17 cellular contexts compared by ENCODE assay signal in genomic region chr6:72316675-72317380, GRCh38.
DNase-seq lines count a peak whose midpoint lies in the region; ATAC-seq, FAIRE-seq and TF ChIP-seq lines count a peak whose summit lies in the region.
"Had no signal": no experiment of that assay in that cellular context is flagged by ENCODE, and none has a peak within 500 bp of the region (broad histone marks: within the 10 kb centered on the region; RNA-seq: fewer than 3 reads in every experiment).

No MANE protein-coding gene starts in this region.

- no peaks in the 10 kb centered on the region for H3K9me3 ChIP-seq in kidney (ENCODE audit: control insufficient read depth in 1 of 2, low read length in 2 of 2)
- no peaks in the 10 kb centered on the region for H3K9me3 ChIP-seq in aorta (ENCODE audit: control insufficient read depth, low read length)

- no peaks in the 10 kb centered on the region for H3K27me3 ChIP-seq in aorta (ENCODE audit: control insufficient read depth in 1 of 2, insufficient read depth in 2 of 2, low read length in 1 of 2)

- WGBS in aorta, 2 donors = 89 to 90% methylated on average over 9 of the region's 9 CpGs

- H3K36me3 Mint-ChIP-seq in natural killer cell treated with Interleukin-12 subunit alpha and Interleukin-12 subunit beta and Interleukin-15 and Interleukin-18, amount 100 ng/mL, for 72 hours = no peaks in the 10 kb centered on the region
- no peaks in the 10 kb centered on the region for H3K36me3 Mint-ChIP-seq in natural killer cell
- H3K36me3 Mint-ChIP-seq: CD14-positive monocyte had no signal

- H3K4me1 ChIP-seq in kidney (ENCODE audit: control insufficient read depth in 1 of 2, insufficient read depth in 1 of 2, low read depth in 1 of 2, low read length in 2 of 2) (no peaks in the 10 kb centered on the region), aorta (ENCODE audit: control insufficient read depth in 1 of 2, insufficient read depth in 2 of 2, low read length in 2 of 2) (no peaks in the 10 kb centered on the region)

- no peak for DNase-seq in natural killer cell treated with Interleukin-12 subunit alpha and Interleukin-12 subunit beta and Interleukin-15 and Interleukin-18, amount 100 ng/mL, for 72 hours (ENCODE audit: low spot score)
- DNase-seq in natural killer cell = no peak
- peak; percentile 57 for DNase-seq in kidney
- no peak for DNase-seq in sciatic nerve (ENCODE audit: low spot score)
- DNase-seq in aorta = peak; percentile 32 to 68
- no peak for DNase-seq in GM13977 (ENCODE audit: low spot score)
- no peak for DNase-seq in omental fat pad (ENCODE audit: low spot score)
- DNase-seq: ACHN, AML-193, DMS 273 treated with DMSO at 0.1 percent for 48 hours, GOT3, NCI-H1048, NCI-H146, NCI-H2081 treated with DMSO at 0.1 percent for 48 hours, NCI-H524 had no signal

- H3K4me3 Mint-ChIP-seq in natural killer cell treated with Interleukin-12 subunit alpha and Interleukin-12 subunit beta and Interleukin-15 and Interleukin-18, amount 100 ng/mL, for 72 hours = no peak overlapping the region
- H3K4me3 Mint-ChIP-seq in natural killer cell = no peak overlapping the region
- H3K4me3 Mint-ChIP-seq: CD14-positive monocyte had no signal

- peaks cover 0 to 2% of the 10 kb centered on the region in 2 donors for H3K4me1 Mint-ChIP-seq in natural killer cell treated with Interleukin-12 subunit alpha and Interleukin-12 subunit beta and Interleukin-15 and Interleukin-18, amount 100 ng/mL, for 72 hours (ENCODE audit: low read depth in 2 of 2)
- no peaks in the 10 kb centered on the region for H3K4me1 Mint-ChIP-seq in natural killer cell
- H3K4me1 Mint-ChIP-seq: CD14-positive monocyte had no signal

- intact Hi-C loops in natural killer cell (cut with micrococcal nuclease) (no loop called here), kidney (cut with DNase I) (no loop called here), sciatic nerve (cut with DNase I) (loop anchor here (5.0 kb wide), 1 partner anchor 1205 kb away; the partner anchor contains the start of gene EEF1A1), aorta (cut with DNase I) (no loop called here)

- H3K27ac ChIP-seq in kidney (ENCODE audit: low read depth in 2 of 2, low read length in 2 of 2) = no peak overlapping the region
- H3K27ac ChIP-seq in aorta (ENCODE audit: low read depth in 1 of 2, low read length in 2 of 2) = no peak overlapping the region

- no peaks in the 10 kb centered on the region for H3K27me3 Mint-ChIP-seq in natural killer cell treated with Interleukin-12 subunit alpha and Interleukin-12 subunit beta and Interleukin-15 and Interleukin-18, amount 100 ng/mL, for 72 hours
- H3K27me3 Mint-ChIP-seq in natural killer cell (ENCODE audit: low read depth in 2 of 2) = no peaks in the 10 kb centered on the region

- peak; percentile 46 to 60 for ATAC-seq in natural killer cell treated with Interleukin-12 subunit alpha and Interleukin-12 subunit beta and Interleukin-15 and Interleukin-18, amount 100 ng/mL, for 72 hours
- no peak for ATAC-seq in natural killer cell
- ATAC-seq in sciatic nerve = peak; percentile 26
- peak; percentile 56 for ATAC-seq in aorta (ENCODE audit: low FRiP score)
- no peak for ATAC-seq in omental fat pad (ENCODE audit: low FRiP score)

- FAIRE-seq in kidney (lab: Jason Lieb, UNC) = no peak
- FAIRE-seq: GM12892 had no signal

- TF ChIP-seq CTCF in natural killer cell (IDR thresholded peaks at IDR 0.05) (no peak), kidney (IDR thresholded peaks at IDR 0.05; ENCODE audit: borderline replicate concordance, extremely low read depth, insufficient read depth) (no peak), GM13977 (IDR thresholded peaks at IDR 0.05; ENCODE audit: extremely low read depth, insufficient read depth, missing control alignments) (no peak), omental fat pad (IDR thresholded peaks at IDR 0.05) (no peak)

- in situ Hi-C loops in GM13977 (cut with MboI; ENCODE audit: low pct_unique_long_range_greater_than_20kb, low sequenced_read_pairs, unreplicated experiment) = no loop called here

- no peaks in the 10 kb centered on the region for H3K36me3 ChIP-seq in kidney (ENCODE audit: control insufficient read depth in 1 of 2, insufficient read depth in 2 of 2, low read length in 2 of 2)
- no peaks in the 10 kb centered on the region for H3K36me3 ChIP-seq in aorta (ENCODE audit: control insufficient read depth in 1 of 2, insufficient read depth in 2 of 2, low read length in 1 of 2)

- H3K9ac ChIP-seq in kidney (ENCODE audit: low read length in 2 of 2) = no peak overlapping the region

- no peaks in the 10 kb centered on the region for H3K9me3 Mint-ChIP-seq in natural killer cell treated with Interleukin-12 subunit alpha and Interleukin-12 subunit beta and Interleukin-15 and Interleukin-18, amount 100 ng/mL, for 72 hours
- H3K9me3 Mint-ChIP-seq in natural killer cell = peaks cover 0 to 2% of the 10 kb centered on the region in 2 donors
- H3K9me3 Mint-ChIP-seq: CD14-positive monocyte had no signal

- H3K4me3 ChIP-seq in kidney (ENCODE audit: low read length in 2 of 2) (no peak overlapping the region), aorta (ENCODE audit: low read length in 2 of 2) (no peak overlapping the region)

- H3K27ac Mint-ChIP-seq in natural killer cell treated with Interleukin-12 subunit alpha and Interleukin-12 subunit beta and Interleukin-15 and Interleukin-18, amount 100 ng/mL, for 72 hours = no peak overlapping the region
- no peak overlapping the region for H3K27ac Mint-ChIP-seq in natural killer cell
- H3K27ac Mint-ChIP-seq: CD14-positive monocyte had no signal

Comparison
In these comparisons a context has a peak if more than half of its experiments do, and no peak if none do; other contexts are left out.
1. ATAC-seq: peak in natural killer cell treated with Interleukin-12 subunit alpha and Interleukin-12 subunit beta and Interleukin-15 and Interleukin-18, amount 100 ng/mL, for 72 hours (2 of 2), sciatic nerve (single experiment) and aorta (single experiment); none in natural killer cell (0 of 3) and omental fat pad (single experiment).
2. DNase-seq: peak in kidney (single experiment) and aorta (2 of 2); none in natural killer cell treated with Interleukin-12 subunit alpha and Interleukin-12 subunit beta and Interleukin-15 and Interleukin-18, amount 100 ng/mL, for 72 hours (single experiment), natural killer cell (single experiment), sciatic nerve (single experiment), GM13977 (single experiment) and omental fat pad (single experiment).